Comparison of ENCODE assay signal across 8 cellular contexts in genomic region chr3:185825379-185825638, GRCh38. TPM values are rescaled to one million over a fixed set of nuclear protein-coding genes. Genes with fewer than 3 reads are reported as not detected.
DNase-seq lines count a peak whose midpoint lies in the region; ATAC-seq and TF ChIP-seq lines count a peak whose summit lies in the region.

No MANE protein-coding gene starts in this region.

- peaks cover 6% of the 10 kb centered on the region; the same call in 1 of the 2 replicates for H3K9me3 ChIP-seq in MG63
- no peaks in the 10 kb centered on the region for H3K9me3 ChIP-seq in prostate gland

- in situ Hi-C loops in GM13976 (cut with MboI; ENCODE audit: low sequenced_read_pairs, unreplicated experiment): no loop called here

- DNase-seq in MG63 (no peak), epithelial cell of esophagus (ENCODE audit: low read depth) (no peak), prostate gland (ENCODE audit: low spot score) (no peak), SHP77 (lab: John Stamatoyannopoulos, UW) (no peak), GM13976 (ENCODE audit: low spot score) (no peak)

- no peaks in the 10 kb centered on the region for H3K4me1 ChIP-seq in prostate gland (replicated peaks)

- H3K27me3 ChIP-seq in MG63: no peaks in the 10 kb centered on the region
- no peaks in the 10 kb centered on the region for H3K27me3 ChIP-seq in prostate gland (replicated peaks; ENCODE audit: insufficient read depth)

- H3K36me3 ChIP-seq in MG63: peaks cover 25% of the 10 kb centered on the region
- no peaks in the 10 kb centered on the region for H3K36me3 ChIP-seq in prostate gland

- no peak for TF ChIP-seq POLR2A in prostate gland (IDR thresholded peaks at IDR 0.05)

- H3K4me3 ChIP-seq in MG63 (peak overlapping the region; percentile 78), epithelial cell of esophagus (ENCODE audit: low read length) (peak overlapping the region; percentile 67), prostate gland (peak overlapping the region; percentile 40 to 49)

- TF ChIP-seq CTCF in epithelial cell of esophagus (IDR thresholded peaks at IDR 0.05; ENCODE audit: insufficient read depth, low read depth, low read length, missing control alignments): no peak
- no peak for TF ChIP-seq CTCF in prostate gland (IDR thresholded peaks at IDR 0.05)
- no peak for TF ChIP-seq CTCF in GM13976 (IDR thresholded peaks at IDR 0.05; ENCODE audit: borderline replicate concordance, control extremely low read depth, extremely low read depth, insufficient read depth, missing control alignments)

- peak overlapping the region in 1 of 2 donors; percentile 10 for H3K27ac ChIP-seq in prostate gland

- 0% methylated on average over 5 of the region's 47 CpGs for WGBS in prostate gland

- peak; percentile 28 for ATAC-seq in GM18867 (IDR thresholded peaks at IDR 0.05; ENCODE audit: unreplicated experiment)
- no peak for ATAC-seq in HG02981 (IDR thresholded peaks at IDR 0.05; ENCODE audit: unreplicated experiment)
- no peak for ATAC-seq in GM18873 (IDR thresholded peaks at IDR 0.05; ENCODE audit: low FRiP score, unreplicated experiment)

- intact Hi-C loops in prostate gland (cut with DNase I): no loop called here

RNA-seq across cellular contexts. Expression of gene IGF2BP2, which starts 0.5 kb away (rescaled TPM):
- 26.2 and 49.3 TPM in 2 replicates for total RNA-seq in MG63 (2014; rRNA removed; shearing (Covaris generic); ENCODE audit: low replicate concordance)
- 1 to 10 TPM; 1.2 to 8.8 TPM for total RNA-seq in prostate gland
